ENCODE assay signal across 8 cellular contexts in the genomic region with DNA sequence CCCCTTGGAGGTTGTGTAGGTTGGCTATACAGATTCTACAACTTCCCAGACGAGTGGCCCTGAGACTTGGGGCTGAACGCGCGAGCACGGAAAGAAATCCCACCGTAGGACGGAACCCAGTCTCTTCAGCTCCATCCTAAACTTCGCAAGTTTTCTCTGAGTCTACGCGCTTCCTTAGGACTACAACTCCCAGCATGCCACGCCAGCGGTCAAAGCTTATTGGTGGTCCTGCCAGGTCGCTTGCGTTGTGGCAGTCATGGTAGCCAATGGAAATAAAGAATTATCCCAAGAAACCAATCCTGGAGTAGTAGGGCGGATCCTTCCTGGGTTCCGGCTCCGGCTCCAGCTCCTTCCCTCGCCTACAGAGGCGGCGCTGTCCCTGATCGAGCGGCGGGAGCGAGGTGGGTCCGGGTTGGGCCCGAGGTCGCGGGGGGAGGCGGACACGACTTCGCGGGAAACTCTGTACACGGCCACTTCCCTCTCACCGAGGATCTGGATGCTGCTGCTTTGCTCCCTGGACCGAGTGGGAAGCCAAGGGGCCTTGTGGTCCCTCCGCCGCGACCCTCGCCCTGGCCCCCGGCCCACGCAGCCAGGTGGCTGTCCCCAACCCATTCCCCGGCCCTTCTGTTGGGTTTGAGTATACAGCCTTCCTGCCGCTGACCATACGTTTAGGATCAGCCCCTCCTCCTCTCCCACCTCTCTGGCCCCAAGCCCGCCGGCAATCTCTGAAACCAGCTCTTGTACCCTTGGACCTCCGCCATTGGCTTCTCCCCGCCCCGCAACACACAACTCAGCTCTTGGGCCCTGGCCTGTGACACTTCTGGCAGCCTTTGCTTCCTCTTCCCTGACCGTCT. TPM values are rescaled to one million over a fixed set of nuclear protein-coding genes. Genes with fewer than 3 reads are reported as not detected.
A peak's percentile ranks its signal among the peaks of the same experiment; 100 is the strongest.
DNase-seq lines count a peak whose midpoint lies in the region; ATAC-seq and TF ChIP-seq lines count a peak whose summit lies in the region.

A gene with protein sequence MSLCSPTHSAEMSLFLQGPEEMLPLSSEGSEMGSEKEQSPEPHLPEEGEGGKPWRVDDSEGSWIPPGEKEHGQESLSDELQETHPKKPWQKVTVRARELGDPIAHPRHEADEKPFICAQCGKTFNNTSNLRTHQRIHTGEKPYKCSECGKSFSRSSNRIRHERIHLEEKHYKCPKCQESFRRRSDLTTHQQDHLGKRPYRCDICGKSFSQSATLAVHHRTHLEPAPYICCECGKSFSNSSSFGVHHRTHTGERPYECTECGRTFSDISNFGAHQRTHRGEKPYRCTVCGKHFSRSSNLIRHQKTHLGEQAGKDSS (plus strand): TSS at position 357 of the 854 bp plus-strand sequence. CDS start 3,046 bp downstream, outside the sequence.

- H3K27ac Mint-ChIP-seq in CD8-positive, alpha-beta memory T cell = peak within 1 kb of the TSS; percentile 66 to 97 (median 90)
- H3K27ac Mint-ChIP-seq in activated CD8-positive, alpha-beta T cell treated with anti-CD3 and anti-CD28 coated beads, Interleukin-2, amount 10 ng/mL, durations not matched to agents 7 days and 5 days = peak within 1 kb of the TSS; percentile 80

- peak within 1 kb of the TSS; percentile 91 to 98 (median 96) for H3K4me3 Mint-ChIP-seq in CD8-positive, alpha-beta memory T cell
- H3K4me3 Mint-ChIP-seq in activated CD8-positive, alpha-beta T cell treated with anti-CD3 and anti-CD28 coated beads, Interleukin-2, amount 10 ng/mL, durations not matched to agents 7 days and 5 days = peak within 1 kb of the TSS; percentile 87

- peak within 1 kb of the TSS; percentile 93 for H3K4me3 ChIP-seq in CD8-positive, alpha-beta memory T cell (ENCODE audit: low read length)
- H3K4me3 ChIP-seq in lung = peak within 1 kb of the TSS; percentile 81

- peaks cover 12 to 35% (median 12%) of the 10 kb centered on the region in 3 donors for H3K36me3 Mint-ChIP-seq in CD8-positive, alpha-beta memory T cell
- peaks cover 24% of the 10 kb centered on the region for H3K36me3 Mint-ChIP-seq in activated CD8-positive, alpha-beta T cell treated with anti-CD3 and anti-CD28 coated beads, Interleukin-2, amount 10 ng/mL, durations not matched to agents 7 days and 5 days (ENCODE audit: low read depth)

- peaks cover 20% of the 10 kb centered on the region for H3K4me1 ChIP-seq in CD8-positive, alpha-beta memory T cell (ENCODE audit: insufficient read depth, low read length)
- peaks cover 2 to 10% of the 10 kb centered on the region in 2 donors for H3K4me1 ChIP-seq in lung (ENCODE audit: control insufficient read depth in 2 of 2, insufficient read depth in 2 of 2, low read length in 2 of 2)

- H3K4me1 Mint-ChIP-seq in CD8-positive, alpha-beta memory T cell = peaks cover 34 to 42% (median 39%) of the 10 kb centered on the region in 3 donors
- peaks cover 30% of the 10 kb centered on the region for H3K4me1 Mint-ChIP-seq in activated CD8-positive, alpha-beta T cell treated with anti-CD3 and anti-CD28 coated beads, Interleukin-2, amount 10 ng/mL, durations not matched to agents 7 days and 5 days (ENCODE audit: low read depth)

- POLR2A ChIA-PET in CD8-positive, alpha-beta memory T cell (lab: Charles Lee) = interaction anchor here (0.5 to 2.0 kb wide), 8 partner anchors 24 to 254 kb away, joined by 3 to 18 read pairs (median 4); a partner anchor contains a TSS
- POLR2A ChIA-PET in activated CD8-positive, alpha-beta T cell treated with anti-CD3 and anti-CD28 coated beads, Interleukin-2, amount 10 ng/mL, durations not matched to agents 7 days and 5 days (lab: Charles Lee) = interaction anchor here (0.7 to 4.1 kb wide), 11 partner anchors 10 to 324 kb away, joined by 3 to 28 read pairs (median 3); a partner anchor contains a TSS

- H3K27me3 ChIP-seq in CD8-positive, alpha-beta memory T cell (ENCODE audit: insufficient read depth, low read length, poor library complexity, severe bottlenecking) = no peaks in the 10 kb centered on the region
- H3K27me3 ChIP-seq in lung (ENCODE audit: control insufficient read depth, insufficient read depth) = no peaks in the 10 kb centered on the region

- peaks cover 0 to 1% (median 0%) of the 10 kb centered on the region in 5 donors for H3K9me3 Mint-ChIP-seq in CD8-positive, alpha-beta memory T cell
- H3K9me3 Mint-ChIP-seq in activated CD8-positive, alpha-beta T cell treated with anti-CD3 and anti-CD28 coated beads, Interleukin-2, amount 10 ng/mL, durations not matched to agents 7 days and 5 days (ENCODE audit: insufficient read depth) = no peaks in the 10 kb centered on the region

- H3K27ac ChIP-seq in CD8-positive, alpha-beta memory T cell (ENCODE audit: low read depth, low read length) = peak within 1 kb of the TSS; percentile 79
- H3K27ac ChIP-seq in lung (ENCODE audit: low read depth in 1 of 2, low read length in 1 of 2) = peak within 1 kb of the TSS; percentile 68 to 90

- ATAC-seq in GM19452 (IDR thresholded peaks at IDR 0.05; ENCODE audit: unreplicated experiment) (peak; percentile 91), lung (ENCODE audit: insufficient read depth, low FRiP score) (peak; percentile 96)
- peak; percentile 99 for ATAC-seq in activated CD8-positive, alpha-beta T cell treated with anti-CD3 and anti-CD28 coated beads, Interleukin-2, amount 10 ng/mL, durations not matched to agents 7 days and 5 days

- WGBS in lung, 2 donors = 1% methylated on average over 50 of the region's 50 CpGs

- CTCF ChIA-PET in CD8-positive, alpha-beta memory T cell (lab: Charles Lee) = interaction anchor here (0.8 to 3.0 kb wide), 12 partner anchors 10 to 409 kb away, joined by 3 to 14 read pairs (median 5); a partner anchor contains a TSS
- CTCF ChIA-PET in activated CD8-positive, alpha-beta T cell treated with anti-CD3 and anti-CD28 coated beads, Interleukin-2, amount 10 ng/mL, durations not matched to agents 7 days and 5 days (lab: Charles Lee) = interaction anchor here (0.7 to 4.6 kb wide), 20 partner anchors 8 to 512 kb away, joined by 3 to 22 read pairs (median 6); a partner anchor contains a TSS

- H3K36me3 ChIP-seq in CD8-positive, alpha-beta memory T cell (ENCODE audit: insufficient read depth, low read length) = peaks cover 10% of the 10 kb centered on the region
- H3K36me3 ChIP-seq in lung (ENCODE audit: control insufficient read depth in 2 of 2, insufficient read depth in 2 of 2, low read length in 2 of 2) = peaks cover 4 to 18% of the 10 kb centered on the region in 2 donors

- H3K9me3 ChIP-seq in CD8-positive, alpha-beta memory T cell (ENCODE audit: low read length) = no peaks in the 10 kb centered on the region
- peaks cover 0 to 10% of the 10 kb centered on the region in 2 donors for H3K9me3 ChIP-seq in lung (ENCODE audit: control insufficient read depth in 2 of 2, insufficient read depth in 1 of 2, low read length in 1 of 2)

- TF ChIP-seq CTCF in lung (IDR thresholded peaks at IDR 0.05; ENCODE audit: control extremely low read depth, extremely low read depth) = peak; percentile 10

- H3K27me3 Mint-ChIP-seq in CD8-positive, alpha-beta memory T cell = no peaks in the 10 kb centered on the region
- no peaks in the 10 kb centered on the region for H3K27me3 Mint-ChIP-seq in activated CD8-positive, alpha-beta T cell treated with anti-CD3 and anti-CD28 coated beads, Interleukin-2, amount 10 ng/mL, durations not matched to agents 7 days and 5 days (ENCODE audit: low read depth)

- peak; percentile 81 to 92 (median 88) for DNase-seq in CD8-positive, alpha-beta memory T cell
- DNase-seq in HK-2 (ENCODE audit: unreplicated experiment) = peak; percentile 94
- peak; percentile 96 for DNase-seq in NCI-H82 treated with DMSO at 0.1 percent for 48 hours (lab: John Stamatoyannopoulos, UW; ENCODE audit: unreplicated experiment)
- peak; percentile 94 for DNase-seq in activated CD8-positive, alpha-beta T cell treated with anti-CD3 and anti-CD28 coated beads, Interleukin-2, amount 10 ng/mL, durations not matched to agents 7 days and 5 days
- peak; percentile 88 for DNase-seq in effector CD4-positive, alpha-beta T cell
- peak; percentile 93 for DNase-seq in lung (ENCODE audit: low spot score)
- DNase-seq in stimulated activated CD4-positive, alpha-beta T cell treated with anti-CD3 and anti-CD28 coated beads, TNF-alpha, amount 100 ng/mL, for 4 hours (ENCODE audit: low read depth in 3 of 3) = peak; percentile 51 to 79 (median 79)

RNA-seq across cellular contexts. Expression of the gene that starts here (rescaled TPM):
- total RNA-seq in CD8-positive, alpha-beta memory T cell = 10 to 100 TPM; 10.8 TPM
- polyA plus RNA-seq in CD8-positive, alpha-beta memory T cell = 9.5 TPM
- total RNA-seq in activated CD8-positive, alpha-beta T cell treated with anti-CD3 and anti-CD28 coated beads, Interleukin-2, amount 10 ng/mL, durations not matched to agents 7 days and 5 days = 1 to 10 TPM; 8.0 to 8.9 TPM
- total RNA-seq in lung = 10 to 100 TPM in 1 of 2 donors, 1 to 10 TPM in 1; 8.2 to 14.5 TPM
- 1 to 10 TPM; 6.6 to 8.4 TPM for polyA plus RNA-seq in lung

Comparison
In these comparisons a context has a peak if more than half of its experiments do, and no peak if none do; other contexts are left out.
1. Peak in every context shown above with its lines: DNase-seq, ATAC-seq, H3K4me3 ChIP-seq and H3K27ac ChIP-seq.